In genomic region chr1:104785575-104786187, GRCh38 we compare ENCODE assay signal across 33 cellular contexts.
"Had no signal": no experiment of that assay in that cellular context is flagged by ENCODE, and none has a peak within 500 bp of the region (broad histone marks: within the 10 kb centered on the region; RNA-seq: fewer than 3 reads in every experiment).

No MANE protein-coding gene starts in this region.

- ATAC-seq: activated CD8-positive, alpha-beta memory T cell treated with anti-CD3 and anti-CD28 coated beads, Interleukin-2, amount 10 ng/mL, durations not matched to agents 7 days and 5 days; activated CD8-positive, alpha-beta T cell treated with anti-CD3 and anti-CD28 coated beads, Interleukin-2, amount 10 ng/mL, durations not matched to agents 7 days and 5 days; activated naive CD8-positive, alpha-beta T cell treated with anti-CD3 and anti-CD28 coated beads, Interleukin-2, amount 50 U/mL, for 24 hours had no signal

- H3K9me3 Mint-ChIP-seq: activated B cell treated with CpG ODN at 0.5 μM for 24 hours; activated CD4-positive, alpha-beta memory T cell treated with anti-CD3 and anti-CD28 coated beads, Interleukin-2, amount 10 ng/mL, durations not matched to agents 7 days and 5 days; activated CD4-positive, alpha-beta T cell treated with anti-CD3 and anti-CD28 coated beads, Interleukin-2, amount 10 ng/mL, durations not matched to agents 24 days and 14 days; activated naive CD4-positive, alpha-beta T cell treated with anti-CD3 and anti-CD28 coated beads, Interleukin-2, amount 10 ng/mL, durations not matched to agents 7 days and 5 days; activated naive CD4-positive, alpha-beta T cell treated with anti-CD3 and anti-CD28 coated beads, Interleukin-2, amount 50 U/mL, for 24 hours; activated naive CD8-positive, alpha-beta T cell treated with anti-CD3 and anti-CD28 coated beads, Interleukin-2, amount 10 ng/mL, durations not matched to agents 7 days and 5 days; activated naive CD8-positive, alpha-beta T cell treated with anti-CD3 and anti-CD28 coated beads, Interleukin-2, amount 50 U/mL, for 24 hours; brain; T-helper 1 cell treated with Interleukin-12 subunit alpha and Interleukin-12 subunit beta and Interleukin-4 antibody, amounts not matched to agents 30 μg/mL and 1 μg/mL, for 36 hours had no signal

- H3K27ac Mint-ChIP-seq: activated B cell treated with CpG ODN at 0.5 μM for 24 hours; activated CD4-positive, alpha-beta memory T cell treated with anti-CD3 and anti-CD28 coated beads, Interleukin-2, amount 10 ng/mL, durations not matched to agents 7 days and 5 days; activated CD4-positive, alpha-beta T cell treated with anti-CD3 and anti-CD28 coated beads, Interleukin-2, amount 10 ng/mL, durations not matched to agents 24 days and 14 days; activated CD8-positive, alpha-beta memory T cell treated with anti-CD3 and anti-CD28 coated beads, Interleukin-2, amount 10 ng/mL, durations not matched to agents 7 days and 5 days; activated CD8-positive, alpha-beta T cell treated with anti-CD3 and anti-CD28 coated beads, Interleukin-2, amount 10 ng/mL, durations not matched to agents 7 days and 5 days; activated naive CD4-positive, alpha-beta T cell treated with anti-CD3 and anti-CD28 coated beads, Interleukin-2, amount 10 ng/mL, durations not matched to agents 7 days and 5 days; activated naive CD4-positive, alpha-beta T cell treated with anti-CD3 and anti-CD28 coated beads, Interleukin-2, amount 50 U/mL, for 24 hours; activated naive CD8-positive, alpha-beta T cell; activated naive CD8-positive, alpha-beta T cell treated with anti-CD3 and anti-CD28 coated beads, Interleukin-2, amount 10 ng/mL, durations not matched to agents 7 days and 5 days; activated naive CD8-positive, alpha-beta T cell treated with anti-CD3 and anti-CD28 coated beads, Interleukin-2, amount 50 U/mL, for 24 hours; activated T-cell treated with anti-CD3 and anti-CD28 coated beads, Interleukin-2, amount 50 U/mL, for 24 hours; activated T-helper 2 cell treated with anti-CD3 and anti-CD28 coated beads, Interferon-gamma antibody, Interleukin-2, Interleukin-4, amounts not matched to agents 10 μg/mL and 5 μg/mL and 100 μg/mL, durations not matched to agents 14 hours and 24 hours and 36 hours; brain; T-helper 1 cell treated with Interleukin-12 subunit alpha and Interleukin-12 subunit beta and Interleukin-4 antibody, amounts not matched to agents 30 μg/mL and 1 μg/mL, for 36 hours; T-helper 2 cell treated with Interferon-gamma antibody and Interleukin-4, amounts not matched to agents 5 μg/mL and 100 μg/mL, for 36 hours had no signal

- H3K4me3 Mint-ChIP-seq: activated B cell treated with CpG ODN at 0.5 μM for 24 hours; activated CD4-positive, alpha-beta memory T cell treated with anti-CD3 and anti-CD28 coated beads, Interleukin-2, amount 10 ng/mL, durations not matched to agents 7 days and 5 days; activated CD4-positive, alpha-beta T cell treated with anti-CD3 and anti-CD28 coated beads, Interleukin-2, amount 10 ng/mL, durations not matched to agents 24 days and 14 days; activated CD8-positive, alpha-beta memory T cell treated with anti-CD3 and anti-CD28 coated beads, Interleukin-2, amount 10 ng/mL, durations not matched to agents 7 days and 5 days; activated CD8-positive, alpha-beta T cell treated with anti-CD3 and anti-CD28 coated beads, Interleukin-2, amount 10 ng/mL, durations not matched to agents 7 days and 5 days; activated naive CD4-positive, alpha-beta T cell treated with anti-CD3 and anti-CD28 coated beads, Interleukin-2, amount 10 ng/mL, durations not matched to agents 7 days and 5 days; activated naive CD4-positive, alpha-beta T cell treated with anti-CD3 and anti-CD28 coated beads, Interleukin-2, amount 50 U/mL, for 24 hours; activated naive CD8-positive, alpha-beta T cell; activated naive CD8-positive, alpha-beta T cell treated with anti-CD3 and anti-CD28 coated beads, Interleukin-2, amount 10 ng/mL, durations not matched to agents 7 days and 5 days; activated naive CD8-positive, alpha-beta T cell treated with anti-CD3 and anti-CD28 coated beads, Interleukin-2, amount 50 U/mL, for 24 hours; activated T-cell treated with anti-CD3 and anti-CD28 coated beads, Interleukin-2, amount 50 U/mL, for 24 hours; brain; central memory CD8-positive, alpha-beta T cell; T-helper 1 cell treated with Interleukin-12 subunit alpha and Interleukin-12 subunit beta and Interleukin-4 antibody, amounts not matched to agents 30 μg/mL and 1 μg/mL, for 36 hours; T-helper 2 cell treated with Interferon-gamma antibody and Interleukin-4, amounts not matched to agents 5 μg/mL and 100 μg/mL, for 36 hours had no signal

- H3K36me3 Mint-ChIP-seq: activated CD8-positive, alpha-beta memory T cell treated with anti-CD3 and anti-CD28 coated beads, Interleukin-2, amount 10 ng/mL, durations not matched to agents 7 days and 5 days; activated naive CD4-positive, alpha-beta T cell treated with anti-CD3 and anti-CD28 coated beads, Interleukin-2, amount 10 ng/mL, durations not matched to agents 7 days and 5 days; activated naive CD4-positive, alpha-beta T cell treated with anti-CD3 and anti-CD28 coated beads, Interleukin-2, amount 50 U/mL, for 24 hours; activated naive CD8-positive, alpha-beta T cell; activated naive CD8-positive, alpha-beta T cell treated with anti-CD3 and anti-CD28 coated beads, Interleukin-2, amount 10 ng/mL, durations not matched to agents 7 days and 5 days; brain had no signal

- DNase-seq: activated B cell treated with CpG ODN at 0.5 μM for 24 hours; activated CD4-positive, alpha-beta memory T cell treated with anti-CD3 and anti-CD28 coated beads, Interleukin-2, amount 10 ng/mL, durations not matched to agents 7 days and 5 days; activated CD4-positive, alpha-beta T cell treated with anti-CD3 and anti-CD28 coated beads for 4 hours; activated CD4-positive, alpha-beta T cell treated with anti-CD3 and anti-CD28 coated beads, Interleukin-2, amount 10 ng/mL, durations not matched to agents 24 days and 14 days; activated CD4-positive, alpha-beta T cell treated with anti-CD3 and anti-CD28 coated beads, Interleukin-2, amount 50 U/mL, for 1 hour; activated CD4-positive, alpha-beta T cell treated with anti-CD3 and anti-CD28 coated beads, Interleukin-2, amount 50 U/mL, for 4 hours; activated CD4-positive, CD25-positive, alpha-beta regulatory T cell treated with anti-CD3 and anti-CD28 coated beads, Interleukin-2, amount 50 U/mL, for 72 hours; activated CD8-positive, alpha-beta memory T cell treated with anti-CD3 and anti-CD28 coated beads for 24 hours; activated CD8-positive, alpha-beta memory T cell treated with anti-CD3 and anti-CD28 coated beads, Interleukin-2, amount 10 ng/mL, durations not matched to agents 7 days and 5 days; activated CD8-positive, alpha-beta memory T cell treated with anti-CD3 and anti-CD28 coated beads, Interleukin-2, amount 50 U/mL, for 48 hours; activated CD8-positive, alpha-beta T cell treated with anti-CD3 and anti-CD28 coated beads, Interleukin-2, amount 10 ng/mL, durations not matched to agents 7 days and 5 days; activated effector memory CD4-positive, alpha-beta T cell treated with Interleukin-2 at 50 U/mL for 16 hours; activated gamma-delta T cell; activated naive CD4-positive, alpha-beta T cell treated with anti-CD3 and anti-CD28 coated beads, Interleukin-2, amount 10 ng/mL, durations not matched to agents 7 days and 5 days; activated naive CD4-positive, alpha-beta T cell treated with Interleukin-2 at 50 U/mL for 16 hours; activated naive CD8-positive, alpha-beta T cell treated with anti-CD3 and anti-CD28 coated beads, Interleukin-2, amount 10 ng/mL, durations not matched to agents 7 days and 5 days; activated naive CD8-positive, alpha-beta T cell treated with anti-CD3 and anti-CD28 coated beads, Interleukin-2, amount 50 U/mL, for 24 hours; activated T-cell treated with anti-CD3 and anti-CD28 coated beads, Interleukin-2, amount 50 U/mL, for 24 hours; activated T-cell treated with anti-CD3 and anti-CD28 coated beads, Interleukin-2, amount 50 U/mL, for 48 hours; amygdala; anterior cingulate cortex; caudate nucleus; cerebellar nuclear complex; T-helper 1 cell; T-helper 2 cell; T-helper 9 cell had no signal

- H3K27me3 Mint-ChIP-seq: activated B cell treated with CpG ODN at 0.5 μM for 24 hours; activated CD4-positive, alpha-beta memory T cell treated with anti-CD3 and anti-CD28 coated beads, Interleukin-2, amount 10 ng/mL, durations not matched to agents 7 days and 5 days; activated CD4-positive, alpha-beta T cell treated with anti-CD3 and anti-CD28 coated beads, Interleukin-2, amount 10 ng/mL, durations not matched to agents 24 days and 14 days; activated CD8-positive, alpha-beta memory T cell treated with anti-CD3 and anti-CD28 coated beads, Interleukin-2, amount 10 ng/mL, durations not matched to agents 7 days and 5 days; activated naive CD4-positive, alpha-beta T cell treated with anti-CD3 and anti-CD28 coated beads, Interleukin-2, amount 10 ng/mL, durations not matched to agents 7 days and 5 days; activated naive CD4-positive, alpha-beta T cell treated with anti-CD3 and anti-CD28 coated beads, Interleukin-2, amount 50 U/mL, for 24 hours; activated naive CD8-positive, alpha-beta T cell; activated naive CD8-positive, alpha-beta T cell treated with anti-CD3 and anti-CD28 coated beads, Interleukin-2, amount 10 ng/mL, durations not matched to agents 7 days and 5 days; activated naive CD8-positive, alpha-beta T cell treated with anti-CD3 and anti-CD28 coated beads, Interleukin-2, amount 50 U/mL, for 24 hours; activated T-cell treated with anti-CD3 and anti-CD28 coated beads, Interleukin-2, amount 50 U/mL, for 24 hours; brain; central memory CD8-positive, alpha-beta T cell had no signal

- H3K4me1 Mint-ChIP-seq: activated B cell treated with CpG ODN at 0.5 μM for 24 hours; activated CD4-positive, alpha-beta memory T cell treated with anti-CD3 and anti-CD28 coated beads, Interleukin-2, amount 10 ng/mL, durations not matched to agents 7 days and 5 days; activated CD4-positive, alpha-beta T cell treated with anti-CD3 and anti-CD28 coated beads, Interleukin-2, amount 10 ng/mL, durations not matched to agents 24 days and 14 days; activated CD8-positive, alpha-beta memory T cell treated with anti-CD3 and anti-CD28 coated beads, Interleukin-2, amount 10 ng/mL, durations not matched to agents 7 days and 5 days; activated naive CD4-positive, alpha-beta T cell treated with anti-CD3 and anti-CD28 coated beads, Interleukin-2, amount 10 ng/mL, durations not matched to agents 7 days and 5 days; activated naive CD4-positive, alpha-beta T cell treated with anti-CD3 and anti-CD28 coated beads, Interleukin-2, amount 50 U/mL, for 24 hours; activated naive CD8-positive, alpha-beta T cell treated with anti-CD3 and anti-CD28 coated beads, Interleukin-2, amount 10 ng/mL, durations not matched to agents 7 days and 5 days; activated naive CD8-positive, alpha-beta T cell treated with anti-CD3 and anti-CD28 coated beads, Interleukin-2, amount 50 U/mL, for 24 hours; brain; central memory CD8-positive, alpha-beta T cell had no signal
